In the genomic region with DNA sequence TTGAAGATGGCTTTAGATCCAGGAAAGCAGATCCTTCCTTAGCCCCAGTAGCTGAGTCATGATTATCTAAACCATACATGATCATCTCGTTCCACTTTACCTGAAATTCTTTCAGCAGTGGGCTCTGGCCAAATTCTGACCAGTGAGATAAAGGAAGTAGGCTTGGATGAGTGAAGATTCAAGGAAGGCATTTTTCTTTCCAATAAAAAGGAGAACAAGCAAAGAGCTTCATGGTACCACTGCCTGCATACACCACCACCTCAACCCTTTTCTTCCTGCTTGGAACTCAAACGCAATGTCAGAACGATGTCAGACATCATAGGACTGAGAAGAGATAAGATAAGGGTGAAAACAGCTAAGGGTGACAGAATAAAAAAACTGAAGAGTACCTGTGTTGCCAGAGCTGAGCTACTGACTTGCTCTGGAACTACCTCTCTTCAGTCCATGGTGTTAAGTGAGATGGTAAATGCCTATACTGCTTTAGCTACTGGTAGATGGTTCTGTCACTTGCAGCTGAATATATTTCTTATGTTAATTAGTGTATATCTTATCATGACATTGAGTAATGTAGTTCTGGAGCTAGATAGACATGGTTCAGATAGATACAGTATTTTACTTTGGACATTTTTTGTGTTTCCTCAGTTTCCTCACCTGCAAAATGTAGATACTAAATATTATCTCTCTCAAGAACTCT, we compare ENCODE assay signal across 1 cellular context.
TF ChIP-seq lines count a peak whose summit lies in the region.

No MANE protein-coding gene starts in this region.

TF ChIP-seq in K562, 482 proteins besides CTCF, POLR2A, EP300 and RAD21 (continued from another document and continues in another):
- TF ChIP-seq, protein P1, sequence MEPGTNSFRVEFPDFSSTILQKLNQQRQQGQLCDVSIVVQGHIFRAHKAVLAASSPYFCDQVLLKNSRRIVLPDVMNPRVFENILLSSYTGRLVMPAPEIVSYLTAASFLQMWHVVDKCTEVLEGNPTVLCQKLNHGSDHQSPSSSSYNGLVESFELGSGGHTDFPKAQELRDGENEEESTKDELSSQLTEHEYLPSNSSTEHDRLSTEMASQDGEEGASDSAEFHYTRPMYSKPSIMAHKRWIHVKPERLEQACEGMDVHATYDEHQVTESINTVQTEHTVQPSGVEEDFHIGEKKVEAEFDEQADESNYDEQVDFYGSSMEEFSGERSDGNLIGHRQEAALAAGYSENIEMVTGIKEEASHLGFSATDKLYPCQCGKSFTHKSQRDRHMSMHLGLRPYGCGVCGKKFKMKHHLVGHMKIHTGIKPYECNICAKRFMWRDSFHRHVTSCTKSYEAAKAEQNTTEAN (CRISPR knock-in tag; IDR thresholded peaks at IDR 0.05) = no peak
- TF ChIP-seq ZBTB17 (CRISPR knock-in tag; IDR thresholded peaks at IDR 0.05) = no peak
- TF ChIP-seq ZNF140 (CRISPR knock-in tag; IDR thresholded peaks at IDR 0.05) = no peak
- peak in 1 of 2 experiments; percentile 30; a peak in 1 of 4 replicates for TF ChIP-seq SRF (CRISPR knock-in tag; IDR thresholded peaks at IDR 0.05)
- TF ChIP-seq ZNF384 (IDR thresholded peaks at IDR 0.05; ENCODE audit: low read depth, low read length) = 0 out of 2 replicates have a peak, but pooled peaks have one; percentile 32
- TF ChIP-seq ARNT (IDR thresholded peaks at IDR 0.05) = no peak
- TF ChIP-seq BACH1 (tag; IDR thresholded peaks at IDR 0.05) = peak; percentile 76; the same call in 1 of the 2 replicates
- TF ChIP-seq DDX20 (tag; IDR thresholded peaks at IDR 0.05; ENCODE audit: low read depth) = no peak
- TF ChIP-seq ZFX (CRISPR knock-in tag; IDR thresholded peaks at IDR 0.05) = no peak
- no peak for TF ChIP-seq SUPT5H (IDR thresholded peaks at IDR 0.05)
- no peak for TF ChIP-seq TARDBP (IDR thresholded peaks at IDR 0.05)
- TF ChIP-seq, protein P2, sequence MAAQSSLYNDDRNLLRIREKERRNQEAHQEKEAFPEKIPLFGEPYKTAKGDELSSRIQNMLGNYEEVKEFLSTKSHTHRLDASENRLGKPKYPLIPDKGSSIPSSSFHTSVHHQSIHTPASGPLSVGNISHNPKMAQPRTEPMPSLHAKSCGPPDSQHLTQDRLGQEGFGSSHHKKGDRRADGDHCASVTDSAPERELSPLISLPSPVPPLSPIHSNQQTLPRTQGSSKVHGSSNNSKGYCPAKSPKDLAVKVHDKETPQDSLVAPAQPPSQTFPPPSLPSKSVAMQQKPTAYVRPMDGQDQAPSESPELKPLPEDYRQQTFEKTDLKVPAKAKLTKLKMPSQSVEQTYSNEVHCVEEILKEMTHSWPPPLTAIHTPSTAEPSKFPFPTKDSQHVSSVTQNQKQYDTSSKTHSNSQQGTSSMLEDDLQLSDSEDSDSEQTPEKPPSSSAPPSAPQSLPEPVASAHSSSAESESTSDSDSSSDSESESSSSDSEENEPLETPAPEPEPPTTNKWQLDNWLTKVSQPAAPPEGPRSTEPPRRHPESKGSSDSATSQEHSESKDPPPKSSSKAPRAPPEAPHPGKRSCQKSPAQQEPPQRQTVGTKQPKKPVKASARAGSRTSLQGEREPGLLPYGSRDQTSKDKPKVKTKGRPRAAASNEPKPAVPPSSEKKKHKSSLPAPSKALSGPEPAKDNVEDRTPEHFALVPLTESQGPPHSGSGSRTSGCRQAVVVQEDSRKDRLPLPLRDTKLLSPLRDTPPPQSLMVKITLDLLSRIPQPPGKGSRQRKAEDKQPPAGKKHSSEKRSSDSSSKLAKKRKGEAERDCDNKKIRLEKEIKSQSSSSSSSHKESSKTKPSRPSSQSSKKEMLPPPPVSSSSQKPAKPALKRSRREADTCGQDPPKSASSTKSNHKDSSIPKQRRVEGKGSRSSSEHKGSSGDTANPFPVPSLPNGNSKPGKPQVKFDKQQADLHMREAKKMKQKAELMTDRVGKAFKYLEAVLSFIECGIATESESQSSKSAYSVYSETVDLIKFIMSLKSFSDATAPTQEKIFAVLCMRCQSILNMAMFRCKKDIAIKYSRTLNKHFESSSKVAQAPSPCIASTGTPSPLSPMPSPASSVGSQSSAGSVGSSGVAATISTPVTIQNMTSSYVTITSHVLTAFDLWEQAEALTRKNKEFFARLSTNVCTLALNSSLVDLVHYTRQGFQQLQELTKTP (IDR thresholded peaks at IDR 0.05; ENCODE audit: low read depth in 1 of 2, partially characterized antibody in 2 of 2) = peak in 1 of 2 experiments; percentile 37
- no peak for TF ChIP-seq THRAP3 (IDR thresholded peaks at IDR 0.05; ENCODE audit: borderline replicate concordance)
- no peak for TF ChIP-seq YBX1 (IDR thresholded peaks at IDR 0.05)
- peak; percentile 72 for TF ChIP-seq ARID1B (IDR thresholded peaks at IDR 0.05)
- no peak for TF ChIP-seq CHD1 (IDR thresholded peaks at IDR 0.05; ENCODE audit: low read length)
- TF ChIP-seq FOXJ2 (tag; IDR thresholded peaks at IDR 0.05) = peak; percentile 66
- no peak for TF ChIP-seq SRSF9 (IDR thresholded peaks at IDR 0.05; ENCODE audit: borderline replicate concordance, low read depth, low read length)
- no peak for TF ChIP-seq ZNF561 (CRISPR knock-in tag; conservative IDR thresholded peaks at IDR 0.05)
- TF ChIP-seq CEBPG (CRISPR knock-in tag; IDR thresholded peaks at IDR 0.05) = no peak
- no peak for TF ChIP-seq CEBPG (tag; conservative IDR thresholded peaks at IDR 0.05 in 1 of 2, IDR thresholded peaks at IDR 0.05 in 1 of 2)
- no peak for TF ChIP-seq RBBP5 (IDR thresholded peaks at IDR 0.05; ENCODE audit: borderline replicate concordance, insufficient read depth, low read length, poor library complexity, severe bottlenecking)
- TF ChIP-seq SAFB2 (IDR thresholded peaks at IDR 0.05; ENCODE audit: borderline replicate concordance, low read depth, low read length, severe bottlenecking) = no peak
- TF ChIP-seq, protein P3, sequence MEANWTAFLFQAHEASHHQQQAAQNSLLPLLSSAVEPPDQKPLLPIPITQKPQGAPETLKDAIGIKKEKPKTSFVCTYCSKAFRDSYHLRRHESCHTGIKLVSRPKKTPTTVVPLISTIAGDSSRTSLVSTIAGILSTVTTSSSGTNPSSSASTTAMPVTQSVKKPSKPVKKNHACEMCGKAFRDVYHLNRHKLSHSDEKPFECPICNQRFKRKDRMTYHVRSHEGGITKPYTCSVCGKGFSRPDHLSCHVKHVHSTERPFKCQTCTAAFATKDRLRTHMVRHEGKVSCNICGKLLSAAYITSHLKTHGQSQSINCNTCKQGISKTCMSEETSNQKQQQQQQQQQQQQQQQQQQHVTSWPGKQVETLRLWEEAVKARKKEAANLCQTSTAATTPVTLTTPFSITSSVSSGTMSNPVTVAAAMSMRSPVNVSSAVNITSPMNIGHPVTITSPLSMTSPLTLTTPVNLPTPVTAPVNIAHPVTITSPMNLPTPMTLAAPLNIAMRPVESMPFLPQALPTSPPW (CRISPR knock-in tag; IDR thresholded peaks at IDR 0.05) = no peak
- TF ChIP-seq NFYB (IDR thresholded peaks at IDR 0.05; ENCODE audit: extremely low read depth, insufficient read length) = no peak
- no peak for TF ChIP-seq FOXK2 (conservative IDR thresholded peaks at IDR 0.05 in 1 of 2, IDR thresholded peaks at IDR 0.05 in 1 of 2; ENCODE audit: low read depth in 2 of 2)
- peak; percentile 22; the same call in 1 of the 2 replicates for TF ChIP-seq SOX6 (IDR thresholded peaks at IDR 0.05)
- TF ChIP-seq SMARCC2 (IDR thresholded peaks at IDR 0.05; ENCODE audit: low read depth) = peak; percentile 51; the same call in 1 of the 2 replicates
- no peak for TF ChIP-seq FOXM1 (IDR thresholded peaks at IDR 0.05; ENCODE audit: low read depth)
- no peak for TF ChIP-seq FOXM1 (CRISPR knock-in tag; IDR thresholded peaks at IDR 0.05; ENCODE audit: low read depth)
- TF ChIP-seq L3MBTL2 (IDR thresholded peaks at IDR 0.05) = no peak
- TF ChIP-seq MXI1 (IDR thresholded peaks at IDR 0.05; ENCODE audit: low read depth, low read length) = no peak
- peak; percentile 74 for TF ChIP-seq DPF2 (IDR thresholded peaks at IDR 0.05)
- TF ChIP-seq, protein P4, sequence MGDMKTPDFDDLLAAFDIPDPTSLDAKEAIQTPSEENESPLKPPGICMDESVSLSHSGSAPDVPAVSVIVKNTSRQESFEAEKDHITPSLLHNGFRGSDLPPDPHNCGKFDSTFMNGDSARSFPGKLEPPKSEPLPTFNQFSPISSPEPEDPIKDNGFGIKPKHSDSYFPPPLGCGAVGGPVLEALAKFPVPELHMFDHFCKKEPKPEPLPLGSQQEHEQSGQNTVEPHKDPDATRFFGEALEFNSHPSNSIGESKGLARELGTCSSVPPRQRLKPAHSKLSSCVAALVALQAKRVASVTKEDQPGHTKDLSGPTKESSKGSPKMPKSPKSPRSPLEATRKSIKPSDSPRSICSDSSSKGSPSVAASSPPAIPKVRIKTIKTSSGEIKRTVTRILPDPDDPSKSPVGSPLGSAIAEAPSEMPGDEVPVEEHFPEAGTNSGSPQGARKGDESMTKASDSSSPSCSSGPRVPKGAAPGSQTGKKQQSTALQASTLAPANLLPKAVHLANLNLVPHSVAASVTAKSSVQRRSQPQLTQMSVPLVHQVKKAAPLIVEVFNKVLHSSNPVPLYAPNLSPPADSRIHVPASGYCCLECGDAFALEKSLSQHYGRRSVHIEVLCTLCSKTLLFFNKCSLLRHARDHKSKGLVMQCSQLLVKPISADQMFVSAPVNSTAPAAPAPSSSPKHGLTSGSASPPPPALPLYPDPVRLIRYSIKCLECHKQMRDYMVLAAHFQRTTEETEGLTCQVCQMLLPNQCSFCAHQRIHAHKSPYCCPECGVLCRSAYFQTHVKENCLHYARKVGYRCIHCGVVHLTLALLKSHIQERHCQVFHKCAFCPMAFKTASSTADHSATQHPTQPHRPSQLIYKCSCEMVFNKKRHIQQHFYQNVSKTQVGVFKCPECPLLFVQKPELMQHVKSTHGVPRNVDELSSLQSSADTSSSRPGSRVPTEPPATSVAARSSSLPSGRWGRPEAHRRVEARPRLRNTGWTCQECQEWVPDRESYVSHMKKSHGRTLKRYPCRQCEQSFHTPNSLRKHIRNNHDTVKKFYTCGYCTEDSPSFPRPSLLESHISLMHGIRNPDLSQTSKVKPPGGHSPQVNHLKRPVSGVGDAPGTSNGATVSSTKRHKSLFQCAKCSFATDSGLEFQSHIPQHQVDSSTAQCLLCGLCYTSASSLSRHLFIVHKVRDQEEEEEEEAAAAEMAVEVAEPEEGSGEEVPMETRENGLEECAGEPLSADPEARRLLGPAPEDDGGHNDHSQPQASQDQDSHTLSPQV (IDR thresholded peaks at IDR 0.05) = 0 out of 2 replicates have a peak, but pooled peaks have one; percentile 26
- TF ChIP-seq MCM2 (IDR thresholded peaks at IDR 0.05; ENCODE audit: low read depth) = no peak
- TF ChIP-seq PURB (CRISPR knock-in tag; IDR thresholded peaks at IDR 0.05; ENCODE audit: low read depth) = no peak
- TF ChIP-seq ZNF644 (tag; IDR thresholded peaks at IDR 0.05; ENCODE audit: low read depth) = 0 out of 2 replicates have a peak, but pooled peaks have one; percentile 32
- TF ChIP-seq CHD4 (IDR thresholded peaks at IDR 0.05; ENCODE audit: insufficient read depth, insufficient replicate concordance, low read depth, low read length, poor library complexity, severe bottlenecking) = no peak
- TF ChIP-seq MAFK (IDR thresholded peaks at IDR 0.05; ENCODE audit: low read length) = peak; percentile 73
- TF ChIP-seq, protein P5, sequence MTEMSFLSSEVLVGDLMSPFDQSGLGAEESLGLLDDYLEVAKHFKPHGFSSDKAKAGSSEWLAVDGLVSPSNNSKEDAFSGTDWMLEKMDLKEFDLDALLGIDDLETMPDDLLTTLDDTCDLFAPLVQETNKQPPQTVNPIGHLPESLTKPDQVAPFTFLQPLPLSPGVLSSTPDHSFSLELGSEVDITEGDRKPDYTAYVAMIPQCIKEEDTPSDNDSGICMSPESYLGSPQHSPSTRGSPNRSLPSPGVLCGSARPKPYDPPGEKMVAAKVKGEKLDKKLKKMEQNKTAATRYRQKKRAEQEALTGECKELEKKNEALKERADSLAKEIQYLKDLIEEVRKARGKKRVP (CRISPR knock-in tag; IDR thresholded peaks at IDR 0.05) = 0 out of 2 replicates have a peak, but pooled peaks have one; percentile 17
- peak; percentile 74 for TF ChIP-seq NFE2 (IDR thresholded peaks at IDR 0.05; ENCODE audit: low read depth)
- no peak for TF ChIP-seq HLTF (IDR thresholded peaks at IDR 0.05)
- TF ChIP-seq ZNF586 (CRISPR knock-in tag; conservative IDR thresholded peaks at IDR 0.05) = no peak
- TF ChIP-seq SMARCA4 (IDR thresholded peaks at IDR 0.05) = peak; percentile 65; the same call in 1 of the 2 replicates
- peak; percentile 55; the same call in 1 of the 2 replicates for TF ChIP-seq MTA1 (IDR thresholded peaks at IDR 0.05; ENCODE audit: borderline replicate concordance)
- no peak for TF ChIP-seq CBX2 (IDR thresholded peaks at IDR 0.05; ENCODE audit: insufficient read depth, low read length, poor library complexity, severe bottlenecking)
- no peak for TF ChIP-seq HDAC3 (IDR thresholded peaks at IDR 0.05; ENCODE audit: borderline replicate concordance, partially characterized antibody)
- TF ChIP-seq ESRRA (IDR thresholded peaks at IDR 0.05; ENCODE audit: borderline replicate concordance, low read depth) = peak; percentile 24; the same call in 1 of the 2 replicates
- peak; percentile 46 for TF ChIP-seq CCNT2 (IDR thresholded peaks at IDR 0.05; ENCODE audit: borderline replicate concordance, extremely low read depth, insufficient read length, low read depth, low read length)
- no peak for TF ChIP-seq MYC (IDR thresholded peaks at IDR 0.05; ENCODE audit: low read depth, low read length)
- no peak for TF ChIP-seq MYC (CRISPR knock-in tag; IDR thresholded peaks at IDR 0.05; ENCODE audit: borderline replicate concordance, low read depth)
- no peak for TF ChIP-seq STAT5B (CRISPR knock-in tag; IDR thresholded peaks at IDR 0.05)
- TF ChIP-seq, protein P6, sequence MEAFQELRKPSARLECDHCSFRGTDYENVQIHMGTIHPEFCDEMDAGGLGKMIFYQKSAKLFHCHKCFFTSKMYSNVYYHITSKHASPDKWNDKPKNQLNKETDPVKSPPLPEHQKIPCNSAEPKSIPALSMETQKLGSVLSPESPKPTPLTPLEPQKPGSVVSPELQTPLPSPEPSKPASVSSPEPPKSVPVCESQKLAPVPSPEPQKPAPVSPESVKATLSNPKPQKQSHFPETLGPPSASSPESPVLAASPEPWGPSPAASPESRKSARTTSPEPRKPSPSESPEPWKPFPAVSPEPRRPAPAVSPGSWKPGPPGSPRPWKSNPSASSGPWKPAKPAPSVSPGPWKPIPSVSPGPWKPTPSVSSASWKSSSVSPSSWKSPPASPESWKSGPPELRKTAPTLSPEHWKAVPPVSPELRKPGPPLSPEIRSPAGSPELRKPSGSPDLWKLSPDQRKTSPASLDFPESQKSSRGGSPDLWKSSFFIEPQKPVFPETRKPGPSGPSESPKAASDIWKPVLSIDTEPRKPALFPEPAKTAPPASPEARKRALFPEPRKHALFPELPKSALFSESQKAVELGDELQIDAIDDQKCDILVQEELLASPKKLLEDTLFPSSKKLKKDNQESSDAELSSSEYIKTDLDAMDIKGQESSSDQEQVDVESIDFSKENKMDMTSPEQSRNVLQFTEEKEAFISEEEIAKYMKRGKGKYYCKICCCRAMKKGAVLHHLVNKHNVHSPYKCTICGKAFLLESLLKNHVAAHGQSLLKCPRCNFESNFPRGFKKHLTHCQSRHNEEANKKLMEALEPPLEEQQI (IDR thresholded peaks at IDR 0.05) = 0 out of 2 replicates have a peak, but pooled peaks have one; percentile 9
- TF ChIP-seq ZNF780A (CRISPR knock-in tag; IDR thresholded peaks at IDR 0.05) = no peak
- no peak for TF ChIP-seq ZNF79 (CRISPR knock-in tag; IDR thresholded peaks at IDR 0.05; ENCODE audit: low read depth)
- no peak for TF ChIP-seq RBM25 (IDR thresholded peaks at IDR 0.05; ENCODE audit: low read depth, low read length, severe bottlenecking)
